Comparison of ENCODE assay signal across 1 cellular context in genomic region chrX:109826954-109827708, GRCh38.
TF ChIP-seq lines count a peak whose summit lies in the region.

No MANE protein-coding gene starts in this region.

TF ChIP-seq in HCT116, 20 proteins besides CTCF, POLR2A, EP300 and RAD21 (continued from another document):
- TF ChIP-seq ATF3 (IDR thresholded peaks at IDR 0.05): no peak
- TF ChIP-seq, protein P1, sequence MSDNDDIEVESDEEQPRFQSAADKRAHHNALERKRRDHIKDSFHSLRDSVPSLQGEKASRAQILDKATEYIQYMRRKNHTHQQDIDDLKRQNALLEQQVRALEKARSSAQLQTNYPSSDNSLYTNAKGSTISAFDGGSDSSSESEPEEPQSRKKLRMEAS (IDR thresholded peaks at IDR 0.05): no peak
